35 cellular contexts compared by ENCODE assay signal in genomic region chr2:152815634-152816257, GRCh38.
A peak's percentile ranks its signal among the peaks of the same experiment; 100 is the strongest.
DNase-seq lines count a peak whose midpoint lies in the region; ATAC-seq, FAIRE-seq and TF ChIP-seq lines count a peak whose summit lies in the region.
"Had no signal": no experiment of that assay in that cellular context is flagged by ENCODE, and none has a peak within 500 bp of the region (broad histone marks: within the 10 kb centered on the region; RNA-seq: fewer than 3 reads in every experiment).

No MANE protein-coding gene starts in this region.

- no peaks in the 10 kb centered on the region for H3K27me3 ChIP-seq in bronchial epithelial cell (ENCODE audit: control insufficient read depth, insufficient read depth, low read length)
- H3K27me3 ChIP-seq: neutrophil, right lobe of liver, thyroid gland, uterus had no signal

- TF ChIP-seq CTCF in bronchial epithelial cell (IDR thresholded peaks at IDR 0.05; ENCODE audit: insufficient read depth, low read length, severe bottlenecking), result no peak
- no peak for TF ChIP-seq CTCF in progenitor cell of endocrine pancreas (IDR thresholded peaks at IDR 0.05; ENCODE audit: unreplicated experiment)

- no peaks in the 10 kb centered on the region for H3K27me3 Mint-ChIP-seq in progenitor cell of endocrine pancreas
- H3K27me3 Mint-ChIP-seq: activated naive CD4-positive, alpha-beta T cell treated with anti-CD3 and anti-CD28 coated beads, Interleukin-2, amount 10 ng/mL, durations not matched to agents 7 days and 5 days had no signal

- H3K4me3 Mint-ChIP-seq in progenitor cell of endocrine pancreas (ENCODE audit: low read depth), result no peak overlapping the region
- H3K4me3 Mint-ChIP-seq: activated CD8-positive, alpha-beta T cell treated with anti-CD3 and anti-CD28 coated beads, Interleukin-2, amount 10 ng/mL, durations not matched to agents 7 days and 5 days; activated naive CD4-positive, alpha-beta T cell treated with anti-CD3 and anti-CD28 coated beads, Interleukin-2, amount 10 ng/mL, durations not matched to agents 7 days and 5 days; brain; CD4-positive, CD25-positive, alpha-beta regulatory T cell; mesothelial cell of epicardium; naive B cell had no signal

- peak; percentile 47 for ATAC-seq in GM18502 (IDR thresholded peaks at IDR 0.05; ENCODE audit: poor library complexity, unreplicated experiment)
- ATAC-seq in GM19463 (IDR thresholded peaks at IDR 0.05; ENCODE audit: unreplicated experiment), result peak; percentile 69
- peak; percentile 75 for ATAC-seq in HG03196 (IDR thresholded peaks at IDR 0.05; ENCODE audit: unreplicated experiment)
- ATAC-seq in HG02884 (IDR thresholded peaks at IDR 0.05; ENCODE audit: unreplicated experiment), result no peak
- ATAC-seq: A549; activated CD8-positive, alpha-beta T cell treated with anti-CD3 and anti-CD28 coated beads, Interleukin-2, amount 10 ng/mL, durations not matched to agents 7 days and 5 days; heart right ventricle; HepG2; left ventricle myocardium superior; Panc1; right lobe of liver had no signal

- no peak overlapping the region for H3K4me3 ChIP-seq in bronchial epithelial cell (ENCODE audit: low read depth, low read length)
- H3K4me3 ChIP-seq: A549, heart right ventricle, right lobe of liver, thyroid gland, uterus had no signal

- peak; percentile 13 for DNase-seq in bronchial epithelial cell (ENCODE audit: low read depth)
- no peak for DNase-seq in caudate nucleus (lab: John Stamatoyannopoulos, UW)
- DNase-seq in SKM-1 (lab: John Stamatoyannopoulos, UW; ENCODE audit: unreplicated experiment), result no peak
- no peak for DNase-seq in progenitor cell of endocrine pancreas (ENCODE audit: low spot score, unreplicated experiment)
- DNase-seq: activated CD8-positive, alpha-beta T cell treated with anti-CD3 and anti-CD28 coated beads, Interleukin-2, amount 10 ng/mL, durations not matched to agents 7 days and 5 days; activated naive CD4-positive, alpha-beta T cell treated with anti-CD3 and anti-CD28 coated beads, Interleukin-2, amount 10 ng/mL, durations not matched to agents 7 days and 5 days; CD4-positive, CD25-positive, alpha-beta regulatory T cell; DND-41; foreskin melanocyte; heart right ventricle; Karpas-422; left ventricle myocardium superior; naive B cell; NCI-H1436; NCI-H226; NCI-H748 treated with DMSO at 0.1 percent for 48 hours; posterior cingulate gyrus; right lobe of liver; SHP77; stimulated activated CD8-positive, alpha-beta memory T cell treated with anti-CD3 and anti-CD28 coated beads, Interleukin-4, amount 100 ng/mL, for 48 hours; thyroid gland; uterus had no signal

- H3K4me1 Mint-ChIP-seq in progenitor cell of endocrine pancreas (ENCODE audit: low read depth), result no peaks in the 10 kb centered on the region
- H3K4me1 Mint-ChIP-seq: activated naive CD4-positive, alpha-beta T cell treated with anti-CD3 and anti-CD28 coated beads, Interleukin-2, amount 10 ng/mL, durations not matched to agents 7 days and 5 days; brain; CD4-positive, CD25-positive, alpha-beta regulatory T cell; naive B cell had no signal

- no peak overlapping the region for H3K27ac Mint-ChIP-seq in progenitor cell of endocrine pancreas
- H3K27ac Mint-ChIP-seq: activated CD8-positive, alpha-beta T cell treated with anti-CD3 and anti-CD28 coated beads, Interleukin-2, amount 10 ng/mL, durations not matched to agents 7 days and 5 days; activated naive CD4-positive, alpha-beta T cell treated with anti-CD3 and anti-CD28 coated beads, Interleukin-2, amount 10 ng/mL, durations not matched to agents 7 days and 5 days; brain; CD4-positive, CD25-positive, alpha-beta regulatory T cell; mesothelial cell of epicardium; naive B cell had no signal

- no peak overlapping the region for H3K27ac ChIP-seq in caudate nucleus (ENCODE audit: low read depth, low read length)
- H3K27ac ChIP-seq: A549, heart right ventricle, neutrophil, right lobe of liver, thyroid gland, uterus had no signal

- H3K36me3 Mint-ChIP-seq in progenitor cell of endocrine pancreas (ENCODE audit: insufficient read depth), result peaks cover 2% of the 10 kb centered on the region
- H3K36me3 Mint-ChIP-seq: activated naive CD4-positive, alpha-beta T cell treated with anti-CD3 and anti-CD28 coated beads, Interleukin-2, amount 10 ng/mL, durations not matched to agents 7 days and 5 days; brain; CD4-positive, CD25-positive, alpha-beta regulatory T cell had no signal

- H3K9me3 Mint-ChIP-seq in progenitor cell of endocrine pancreas (ENCODE audit: low read depth), result peaks cover 13% of the 10 kb centered on the region

- FAIRE-seq in bronchial epithelial cell (lab: Jason Lieb, UNC), result no peak
- FAIRE-seq: A549, D721Med, endometrium, HepG2, keratinocyte had no signal

- H3K36me3 ChIP-seq in bronchial epithelial cell (ENCODE audit: control insufficient read depth, insufficient read depth, low read length), result no peaks in the 10 kb centered on the region
- H3K36me3 ChIP-seq: heart right ventricle, neutrophil, right lobe of liver, thyroid gland, uterus had no signal
